In the genomic region with DNA sequence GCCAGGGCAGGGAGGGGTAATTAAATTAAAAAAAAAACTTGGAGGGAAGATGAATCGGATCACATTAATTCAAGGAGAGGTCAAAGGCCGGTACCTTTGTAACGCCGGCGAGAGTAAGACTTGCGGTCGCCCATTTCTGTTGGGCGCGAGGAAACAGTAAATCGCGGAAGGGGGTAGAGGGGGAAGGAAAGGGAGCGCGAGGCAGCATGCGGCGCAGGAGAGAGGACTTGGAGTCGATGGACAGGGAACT, we compare ENCODE assay signal across 8 cellular contexts. TPM values are rescaled to one million over a fixed set of nuclear protein-coding genes. Genes with fewer than 3 reads are reported as not detected.
DNase-seq lines count a peak whose midpoint lies in the region; ATAC-seq and TF ChIP-seq lines count a peak whose summit lies in the region.

No MANE protein-coding gene starts in this region.

- CTCF ChIA-PET in HCT116 (lab: Charles Lee), result interaction anchor here (0.7 to 1.0 kb wide), 2 partner anchors 98 to 259 kb away, joined by 3 read pairs; no protein-coding TSS in a partner anchor

- 1% methylated on average over 15 of the region's 16 CpGs for WGBS in hepatocyte (ENCODE audit: low lambda C conversion rate, missing lambda C conversion rate)

- H4K20me1 ChIP-seq in HCT116 (ENCODE audit: insufficient read depth) (peaks cover 6% of the 10 kb centered on the region; the same call in 1 of the 2 replicates), hepatocyte (ENCODE audit: insufficient read depth, poor library complexity, severe bottlenecking) (peaks cover 33% of the 10 kb centered on the region)

- peak overlapping the region; percentile 19 for H2AFZ ChIP-seq in HCT116 (ENCODE audit: low read depth, low read length, poor library complexity, severe bottlenecking)
- peak overlapping the region; percentile 70 for H2AFZ ChIP-seq in hepatocyte

- TF ChIP-seq CTCF in HCT116 (IDR thresholded peaks at IDR 0.05 in 2 of 3, conservative IDR thresholded peaks at IDR 0.05 in 1 of 3; ENCODE audit: borderline replicate concordance in 1 of 3, insufficient read depth in 1 of 3, low read depth in 2 of 3, low read length in 2 of 3), result no peak
- no peak for TF ChIP-seq CTCF in WI38 (IDR thresholded peaks at IDR 0.05; ENCODE audit: low read depth, low read length)
- no peak for TF ChIP-seq CTCF in hepatocyte (IDR thresholded peaks at IDR 0.05; ENCODE audit: poor library complexity)

- H3K9me3 ChIP-seq in HCT116 (ENCODE audit: control insufficient read depth in 1 of 2, insufficient read depth in 1 of 2, low read depth in 1 of 2, low read length in 2 of 2), result no peaks in the 10 kb centered on the region
- no peaks in the 10 kb centered on the region for H3K9me3 ChIP-seq in hepatocyte (ENCODE audit: low read depth)
- H3K9me3 ChIP-seq in skeletal muscle tissue (ENCODE audit: control insufficient read depth in 3 of 3, low read length in 3 of 3), result no peaks in the 10 kb centered on the region

- H3K27me3 ChIP-seq in HCT116 (ENCODE audit: insufficient read depth, low read length), result peaks cover 6% of the 10 kb centered on the region; the same call in 1 of the 2 replicates
- H3K27me3 ChIP-seq in hepatocyte, result no peaks in the 10 kb centered on the region
- no peaks in the 10 kb centered on the region for H3K27me3 ChIP-seq in skeletal muscle tissue (ENCODE audit: control insufficient read depth in 3 of 3, insufficient read depth in 3 of 3, low read length in 3 of 3)

- no peak for ATAC-seq in HCT116
- no peak for ATAC-seq in activated CD4-positive, CD25-positive, alpha-beta regulatory T cell treated with anti-CD3 and anti-CD28 coated beads, Interleukin-2, amount 50 U/mL, for 24 hours

- no TSS peak for BruUV-seq in HCT116 (replicated peaks; lab: Mats Ljungman, UMichigan)

- DNase-seq in HCT116 (ENCODE audit: low read depth, low spot score), result no peak
- no peak for DNase-seq in hepatocyte (ENCODE audit: low spot score)
- no peak for DNase-seq in mucosa of gallbladder (ENCODE audit: low spot score)
- DNase-seq in HT-29 (ENCODE audit: low spot score), result no peak
- DNase-seq in T-helper 9 cell, result no peak

- peaks cover 19 to 58% of the 10 kb centered on the region in 2 experiments for H3K4me1 ChIP-seq in HCT116 (ENCODE audit: control insufficient read depth in 1 of 2, insufficient read depth in 2 of 2, low read length in 2 of 2)
- H3K4me1 ChIP-seq in hepatocyte (ENCODE audit: insufficient read depth), result peaks cover 14% of the 10 kb centered on the region
- H3K4me1 ChIP-seq in skeletal muscle tissue (ENCODE audit: control insufficient read depth in 3 of 3, insufficient read depth in 3 of 3, low read length in 3 of 3), result peaks cover 34 to 50% (median 45%) of the 10 kb centered on the region in 3 donors

- RAD21 ChIA-PET in HCT116 (lab: Charles Lee; ENCODE audit: low non-redundant PET in 1 of 2, low total read pairs in 2 of 2, uncharacterized antibody in 2 of 2, unreplicated experiment in 2 of 2), result interaction anchor here in 1 of 2 experiments (0.9 kb wide), 1 partner anchor 50 kb away, joined by 3 read pairs; no protein-coding TSS in a partner anchor

- TF ChIP-seq POLR2A in HCT116 (IDR thresholded peaks at IDR 0.05; ENCODE audit: borderline replicate concordance, extremely low read depth, insufficient read depth, insufficient read length), result no peak

- POLR2A ChIA-PET in HCT116 (lab: Charles Lee), result no interaction called here

- H3K79me2 ChIP-seq in HCT116 (ENCODE audit: insufficient read depth, low read length), result peaks cover 40% of the 10 kb centered on the region
- H3K79me2 ChIP-seq in hepatocyte, result peaks cover 34% of the 10 kb centered on the region

- H3K9me2 ChIP-seq in HCT116 (ENCODE audit: insufficient read depth) (no peaks in the 10 kb centered on the region), hepatocyte (replicated peaks; ENCODE audit: insufficient read depth) (no peaks in the 10 kb centered on the region)

- peak overlapping the region; percentile 80 for H3K9ac ChIP-seq in HCT116 (ENCODE audit: low read length)
- H3K9ac ChIP-seq in skeletal muscle tissue (ENCODE audit: low read depth in 1 of 3, low read length in 3 of 3), result peak overlapping the region in 2 of 3 donors; percentile 71 to 91

- H3K4me2 ChIP-seq in HCT116 (ENCODE audit: low read length) (peak overlapping the region; percentile 90), hepatocyte (peak overlapping the region; percentile 97)

- H3K27ac ChIP-seq in HCT116 (ENCODE audit: low read depth, low read length) (peak overlapping the region; percentile 61), hepatocyte (peak overlapping the region; percentile 77), skeletal muscle tissue (ENCODE audit: low read depth, low read length) (peak overlapping the region; percentile 86)

- H3K36me3 ChIP-seq in HCT116 (ENCODE audit: control insufficient read depth in 1 of 2, insufficient read depth in 2 of 2, low read length in 2 of 2), result no peaks in the 10 kb centered on the region
- no peaks in the 10 kb centered on the region for H3K36me3 ChIP-seq in hepatocyte (replicated peaks; ENCODE audit: insufficient read depth, low read depth)
- H3K36me3 ChIP-seq in skeletal muscle tissue (ENCODE audit: control insufficient read depth in 3 of 3, insufficient read depth in 3 of 3, low read length in 3 of 3), result no peaks in the 10 kb centered on the region

- TF ChIP-seq RAD21 in HCT116 (IDR thresholded peaks at IDR 0.05; ENCODE audit: low read depth), result no peak

- H3K4me3 ChIP-seq in HCT116 (replicated peaks in 1 of 2; ENCODE audit: low read depth in 1 of 2, low read length in 2 of 2) (peak overlapping the region; percentile 35 to 83), WI38 (ENCODE audit: low read depth, low read length) (peak overlapping the region; percentile 95), hepatocyte (peak overlapping the region; percentile 39), skeletal muscle tissue (ENCODE audit: low read length in 3 of 3) (peak overlapping the region; percentile 82 to 92 (median 85))

- intact Hi-C loops in HCT116 (cut with micrococcal nuclease), result loop anchor here (2.0 kb wide), 1 partner anchor 1590 kb away; a partner anchor contains a TSS

TF ChIP-seq in HCT116, 20 proteins besides CTCF, POLR2A, EP300 and RAD21:
- TF ChIP-seq TCF7L2 (IDR thresholded peaks at IDR 0.05; ENCODE audit: borderline replicate concordance, extremely low read depth, insufficient read depth, insufficient read length) (peak; percentile 78), SP1 (IDR thresholded peaks at IDR 0.05; ENCODE audit: low read depth) (no peak)

RNA-seq across cellular contexts. Expression of a gene that starts 0.3 kb away (rescaled TPM):
- 18.3 TPM for total RNA-seq in HCT116 (2021; ENCODE audit: unreplicated experiment)
- 10.6 and 10.8 TPM in 2 replicates for polyA plus RNA-seq in HCT116 (2012)
- 10.5 and 11.6 TPM in 2 replicates for total RNA-seq in hepatocyte
- polyA plus RNA-seq in hepatocyte, result 6.8 and 8.4 TPM in 2 replicates
- total RNA-seq in skeletal muscle tissue, result 29.7 TPM
- 15.0 TPM for total RNA-seq in mucosa of gallbladder
- total RNA-seq in HT-29 (2014; rRNA removed; shearing (Covaris generic)), result 14.3 and 16.8 TPM in 2 replicates

Comparison
In these comparisons a context has a peak if more than half of its experiments do, and no peak if none do; other contexts are left out.
1. H3K4me3 ChIP-seq: peak in every context shown above with its lines; median percentile 95 in WI38; 85 in skeletal muscle tissue; 59 in HCT116; 39 in hepatocyte.